In the genomic region with DNA sequence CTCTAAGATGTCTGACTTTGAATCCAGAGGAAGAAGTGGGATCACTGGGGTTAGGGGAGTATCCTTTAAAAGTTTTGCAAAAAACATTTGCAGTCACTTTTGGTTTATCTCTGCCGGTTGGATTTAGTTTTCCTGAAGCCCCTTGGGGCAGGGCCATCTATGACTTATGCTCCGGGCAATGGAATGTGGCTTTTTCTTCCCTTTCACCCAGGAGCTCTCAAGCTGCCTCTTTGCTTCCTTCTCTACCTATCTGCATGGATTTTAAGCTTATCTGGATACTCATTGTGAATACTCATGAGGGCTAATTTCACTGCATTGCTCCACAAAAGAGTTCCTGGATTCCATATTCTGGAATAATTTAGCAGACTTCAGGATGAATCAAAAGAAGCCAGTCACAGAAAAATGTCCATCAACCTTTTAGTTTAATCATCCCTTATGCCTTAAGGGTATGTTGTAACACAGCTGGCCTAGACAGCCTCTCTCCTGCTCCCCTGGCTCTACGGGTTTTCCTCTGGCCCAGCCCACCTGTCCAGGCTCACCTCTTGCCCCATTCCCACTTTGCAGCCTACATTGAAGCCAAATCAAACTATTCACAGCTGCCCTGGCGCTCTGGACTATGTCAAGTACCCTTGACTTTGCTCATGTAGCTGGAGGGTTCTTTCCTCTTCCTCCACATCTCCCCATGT, we compare ENCODE assay signal across 15 cellular contexts.
A peak's percentile ranks its signal among the peaks of the same experiment; 100 is the strongest.
DNase-seq lines count a peak whose midpoint lies in the region; ATAC-seq and TF ChIP-seq lines count a peak whose summit lies in the region.
"Had no signal": no experiment of that assay in that cellular context is flagged by ENCODE, and none has a peak within 500 bp of the region (broad histone marks: within the 10 kb centered on the region; RNA-seq: fewer than 3 reads in every experiment).

No MANE protein-coding gene starts in this region.

- H2AFZ ChIP-seq in MM.1S (ENCODE audit: low read length): no peak overlapping the region

- H3K27me3 Mint-ChIP-seq in Caco-2 (ENCODE audit: insufficient read depth, unreplicated experiment): no peaks in the 10 kb centered on the region
- no peaks in the 10 kb centered on the region for H3K27me3 Mint-ChIP-seq in chondrocyte (ENCODE audit: low read depth)
- no peaks in the 10 kb centered on the region for H3K27me3 Mint-ChIP-seq in activated naive CD8-positive, alpha-beta T cell treated with anti-CD3 and anti-CD28 coated beads for 36 hours
- H3K27me3 Mint-ChIP-seq: naive thymus-derived CD8-positive, alpha-beta T cell had no signal

- intact Hi-C loops in Caco-2 (cut with micrococcal nuclease; ENCODE audit: unreplicated experiment): loop anchor here (2.0 to 5.0 kb wide), 4 partner anchors 25 to 129 kb away; no protein-coding TSS in a partner anchor
- intact Hi-C loops in mucosa of descending colon (cut with DNase I, micrococcal nuclease): no loop called here

- TSS peak; percentile 68 for BruUV-seq in Caco-2 (replicated peaks; lab: Mats Ljungman, UMichigan)

- CTCF ChIA-PET in Caco-2 (lab: Charles Lee): interaction anchor here (0.9 kb wide), 1 partner anchor 30 kb away, joined by 5 read pairs; no protein-coding TSS in a partner anchor

- H3K27me3 ChIP-seq in Caco-2 (replicated peaks; ENCODE audit: control insufficient read depth, insufficient read depth, low read length) (no peaks in the 10 kb centered on the region), MM.1S (replicated peaks; ENCODE audit: insufficient read depth, low read length) (no peaks in the 10 kb centered on the region)

- no peaks in the 10 kb centered on the region for H3K79me2 ChIP-seq in MM.1S (ENCODE audit: low read length)

- H3K9me3 ChIP-seq in Caco-2 (no peaks in the 10 kb centered on the region; the same call in 1 of the 2 replicates), mucosa of descending colon (no peaks in the 10 kb centered on the region), MM.1S (replicated peaks; ENCODE audit: insufficient read depth, low read length) (no peaks in the 10 kb centered on the region)

- H3K9me2 ChIP-seq in MM.1S (replicated peaks; ENCODE audit: insufficient read depth, low read length): no peaks in the 10 kb centered on the region

- H3K36me3 Mint-ChIP-seq in Caco-2 (ENCODE audit: insufficient read depth, unreplicated experiment) (peaks cover 6% of the 10 kb centered on the region), chondrocyte (ENCODE audit: low read depth) (peaks cover 2% of the 10 kb centered on the region)
- H3K36me3 Mint-ChIP-seq in activated naive CD8-positive, alpha-beta T cell treated with anti-CD3 and anti-CD28 coated beads for 36 hours: no peaks in the 10 kb centered on the region

- H3K9me3 Mint-ChIP-seq in Caco-2 (ENCODE audit: unreplicated experiment) (peaks cover 10% of the 10 kb centered on the region), chondrocyte (ENCODE audit: low read depth) (peaks cover 10% of the 10 kb centered on the region)
- H3K9me3 Mint-ChIP-seq in activated naive CD8-positive, alpha-beta T cell treated with anti-CD3 and anti-CD28 coated beads for 36 hours: peaks cover 4% of the 10 kb centered on the region

- peaks cover 53% of the 10 kb centered on the region for H3K4me1 ChIP-seq in Caco-2
- peaks cover 2% of the 10 kb centered on the region for H3K4me1 ChIP-seq in mucosa of descending colon (ENCODE audit: low read depth)
- no peaks in the 10 kb centered on the region for H3K4me1 ChIP-seq in MM.1S (ENCODE audit: low read length)

- H3K4me1 Mint-ChIP-seq in Caco-2 (ENCODE audit: low read depth, unreplicated experiment) (peaks cover 42% of the 10 kb centered on the region), chondrocyte (ENCODE audit: low read depth) (peaks cover 50% of the 10 kb centered on the region)
- peaks cover 6% of the 10 kb centered on the region for H3K4me1 Mint-ChIP-seq in activated naive CD8-positive, alpha-beta T cell treated with anti-CD3 and anti-CD28 coated beads for 36 hours

- H3K27ac Mint-ChIP-seq in Caco-2 (ENCODE audit: unreplicated experiment) (peak overlapping the region; percentile 77), chondrocyte (ENCODE audit: unreplicated experiment) (peak overlapping the region; percentile 95)
- H3K27ac Mint-ChIP-seq in activated naive CD8-positive, alpha-beta T cell treated with anti-CD3 and anti-CD28 coated beads for 36 hours: no peak overlapping the region
- H3K27ac Mint-ChIP-seq: endodermal cell; naive thymus-derived CD8-positive, alpha-beta T cell had no signal

- H3K4me3 ChIP-seq in Caco-2 (ENCODE audit: low read depth, low read length): no peak overlapping the region
- H3K4me3 ChIP-seq in mucosa of descending colon: no peak overlapping the region
- no peak overlapping the region for H3K4me3 ChIP-seq in MM.1S (ENCODE audit: low read length)

- peak overlapping the region; percentile 19 for H3K4me3 Mint-ChIP-seq in Caco-2 (ENCODE audit: unreplicated experiment)
- peak overlapping the region; percentile 13 for H3K4me3 Mint-ChIP-seq in chondrocyte (ENCODE audit: unreplicated experiment)
- no peak overlapping the region for H3K4me3 Mint-ChIP-seq in activated naive CD8-positive, alpha-beta T cell treated with anti-CD3 and anti-CD28 coated beads for 36 hours
- H3K4me3 Mint-ChIP-seq: endodermal cell; naive thymus-derived CD8-positive, alpha-beta T cell had no signal

- peak; percentile 16 for ATAC-seq in mucosa of descending colon
- no peak for ATAC-seq in HG02840 (IDR thresholded peaks at IDR 0.05; ENCODE audit: low FRiP score, unreplicated experiment)
- ATAC-seq: naive thymus-derived CD8-positive, alpha-beta T cell had no signal

- H3F3A ChIP-seq in MM.1S (ENCODE audit: insufficient read depth, low read length): no peaks in the 10 kb centered on the region

- TF ChIP-seq CTCF in Caco-2 (IDR thresholded peaks at IDR 0.05; ENCODE audit: insufficient read depth in 1 of 2, low read depth in 1 of 2, low read length in 1 of 2, severe bottlenecking in 1 of 2, unreplicated experiment in 1 of 2) (no peak), chondrocyte (IDR thresholded peaks at IDR 0.05) (no peak), mucosa of descending colon (IDR thresholded peaks at IDR 0.05) (no peak), MM.1S (IDR thresholded peaks at IDR 0.05; ENCODE audit: low read length) (no peak)

- no peaks in the 10 kb centered on the region for H4K20me1 ChIP-seq in MM.1S (ENCODE audit: insufficient read depth, low read length)

- no peak overlapping the region for H3K4me2 ChIP-seq in MM.1S (ENCODE audit: low read depth, low read length)

- H3K36me3 ChIP-seq in Caco-2 (ENCODE audit: control insufficient read depth, insufficient read depth, low read length) (no peaks in the 10 kb centered on the region), mucosa of descending colon (ENCODE audit: low read depth) (no peaks in the 10 kb centered on the region), MM.1S (replicated peaks; ENCODE audit: insufficient read depth, low read length) (no peaks in the 10 kb centered on the region)
- H3K36me3 ChIP-seq: WERI-Rb-1 had no signal

- DNase-seq in Caco-2 (peak; percentile 78 to 81), NCI-H2196 (lab: John Stamatoyannopoulos, UW; ENCODE audit: unreplicated experiment) (peak; percentile 68), chondrocyte (ENCODE audit: low spot score) (no peak), mucosa of descending colon (no peak), MM.1S (no peak)
- DNase-seq in activated CD4-positive, alpha-beta T cell treated with anti-CD3 and anti-CD28 coated beads for 4 hours: no peak
- no peak for DNase-seq in activated naive CD8-positive, alpha-beta T cell treated with anti-CD3 and anti-CD28 coated beads for 36 hours
- DNase-seq: activated T-cell treated with anti-CD3 and anti-CD28 coated beads for 4 hours; anterior cingulate cortex; endodermal cell; naive thymus-derived CD8-positive, alpha-beta T cell; NCI-H1930; stimulated activated CD8-positive, alpha-beta memory T cell treated with anti-CD3 and anti-CD28 coated beads, Interleukin-4, amount 100 ng/mL, for 48 hours; WERI-Rb-1 had no signal

- no peak overlapping the region for H3K9ac ChIP-seq in MM.1S (ENCODE audit: low read length)

- POLR2A ChIA-PET in Caco-2 (lab: Charles Lee): no interaction called here

- no peak overlapping the region for H3K27ac ChIP-seq in MM.1S (ENCODE audit: low read length)
- H3K27ac ChIP-seq: WERI-Rb-1 had no signal

Comparison
In these comparisons a context has a peak if more than half of its experiments do, and no peak if none do; other contexts are left out.
1. DNase-seq: peak in Caco-2 (2 of 2) and NCI-H2196 (single experiment); none in chondrocyte (single experiment), mucosa of descending colon (0 of 3), activated CD4-positive, alpha-beta T cell treated with anti-CD3 and anti-CD28 coated beads for 4 hours (0 of 2), activated naive CD8-positive, alpha-beta T cell treated with anti-CD3 and anti-CD28 coated beads for 36 hours (single experiment) and MM.1S (single experiment).